ENCODE assay signal across 14 cellular contexts in genomic region chr4:58553679-58554078, GRCh38.
DNase-seq lines count a peak whose midpoint lies in the region; ATAC-seq and TF ChIP-seq lines count a peak whose summit lies in the region.
"Had no signal": no experiment of that assay in that cellular context is flagged by ENCODE, and none has a peak within 500 bp of the region (broad histone marks: within the 10 kb centered on the region; RNA-seq: fewer than 3 reads in every experiment).

No MANE protein-coding gene starts in this region.

- DNase-seq in GM23338 (ENCODE audit: low spot score): no peak
- DNase-seq in PC-3: peak; percentile 71
- no peak for DNase-seq in type B pancreatic cell (ENCODE audit: extremely low spot score, unreplicated experiment)
- no peak for DNase-seq in amniotic stem cell (lab: John Stamatoyannopoulos, UW)
- no peak for DNase-seq in DMS 273 treated with DMSO at 0.1 percent for 48 hours (lab: John Stamatoyannopoulos, UW)
- no peak for DNase-seq in ecto neural progenitor cell (ENCODE audit: low spot score)
- DNase-seq: C1 segment of cervical spinal cord; Calu3; CD4-positive, alpha-beta T cell; DMS79; GOT3; H9 had no signal

- H3K36me3 ChIP-seq in GM23338 (ENCODE audit: insufficient read depth) (no peaks in the 10 kb centered on the region), PC-3 (ENCODE audit: low read depth, low read length) (no peaks in the 10 kb centered on the region)

- no peak overlapping the region for H3K9ac ChIP-seq in PC-3 (ENCODE audit: low read length)

- H3K36me3 Mint-ChIP-seq in GM23338 (ENCODE audit: low read depth) (no peaks in the 10 kb centered on the region), type B pancreatic cell (no peaks in the 10 kb centered on the region)

- H3K4me3 Mint-ChIP-seq in GM23338: no peak overlapping the region
- peak overlapping the region; percentile 56 for H3K4me3 Mint-ChIP-seq in type B pancreatic cell
- H3K4me3 Mint-ChIP-seq: B cell; CD4-positive, alpha-beta T cell; H9 had no signal

- H3K4me1 ChIP-seq in GM23338 (ENCODE audit: insufficient read depth): peaks cover 3% of the 10 kb centered on the region; the same call in 1 of the 2 replicates
- 0 out of 2 replicates have a peak, but pooled peaks cover 10% of the 10 kb centered on the region for H3K4me1 ChIP-seq in PC-3 (ENCODE audit: insufficient read depth, low read length)

- H3F3A ChIP-seq in GM23338 (replicated peaks; ENCODE audit: low read depth) (no peaks in the 10 kb centered on the region), PC-3 (ENCODE audit: low read length, unreplicated experiment) (no peaks in the 10 kb centered on the region)

- CTCF ChIA-PET in PC-3 (lab: Charles Lee): no interaction called here

- no peak for TF ChIP-seq CTCF in GM23338 (conservative IDR thresholded peaks at IDR 0.05; ENCODE audit: low read depth in 2 of 2)
- no peak for TF ChIP-seq CTCF in PC-3 (conservative IDR thresholded peaks at IDR 0.05; ENCODE audit: low read depth, low read length)
- TF ChIP-seq CTCF in type B pancreatic cell (conservative IDR thresholded peaks at IDR 0.05): no peak

- H3K27me3 Mint-ChIP-seq in GM23338 (ENCODE audit: insufficient read depth, low read depth, poor library complexity): no peaks in the 10 kb centered on the region
- H3K27me3 Mint-ChIP-seq in type B pancreatic cell: no peaks in the 10 kb centered on the region
- H3K27me3 Mint-ChIP-seq: B cell; CD4-positive, alpha-beta T cell had no signal

- H3K4me1 Mint-ChIP-seq in GM23338 (peaks cover 8% of the 10 kb centered on the region; the same call in 2 of the 3 replicates), type B pancreatic cell (ENCODE audit: unreplicated experiment) (no peaks in the 10 kb centered on the region)
- H3K4me1 Mint-ChIP-seq: B cell had no signal

- H2AFZ ChIP-seq in GM23338 (no peak overlapping the region), PC-3 (ENCODE audit: low read length) (no peak overlapping the region)

- no peaks in the 10 kb centered on the region for H3K9me2 ChIP-seq in GM23338 (ENCODE audit: insufficient read depth)
- H3K9me2 ChIP-seq in PC-3 (replicated peaks; ENCODE audit: low read length): no peaks in the 10 kb centered on the region

- POLR2A ChIA-PET in PC-3 (lab: Charles Lee; ENCODE audit: unreplicated experiment): interaction anchor here (0.7 kb wide), 1 partner anchor 1102 kb away, joined by 4 read pairs; no protein-coding TSS in a partner anchor

- H3K27me3 ChIP-seq in GM23338 (ENCODE audit: insufficient read depth) (no peaks in the 10 kb centered on the region), PC-3 (ENCODE audit: low read length) (no peaks in the 10 kb centered on the region)

- H3K9me3 Mint-ChIP-seq in GM23338 (no peaks in the 10 kb centered on the region), type B pancreatic cell (peaks cover 4% of the 10 kb centered on the region)
- H3K9me3 Mint-ChIP-seq: H9 had no signal

- H3K4me3 ChIP-seq in GM23338: no peak overlapping the region
- H3K4me3 ChIP-seq in PC-3 (ENCODE audit: low read length): no peak overlapping the region

- no peaks in the 10 kb centered on the region for H3K79me2 ChIP-seq in GM23338 (replicated peaks; ENCODE audit: insufficient read depth)
- no peaks in the 10 kb centered on the region for H3K79me2 ChIP-seq in PC-3 (ENCODE audit: low read length)

- H3K27ac Mint-ChIP-seq in GM23338 (peak overlapping the region; percentile 16; the same call in 1 of the 2 replicates), type B pancreatic cell (peak overlapping the region; percentile 95)
- H3K27ac Mint-ChIP-seq: B cell; CD4-positive, alpha-beta T cell; H9 had no signal

- no peak overlapping the region for H3K4me2 ChIP-seq in GM23338
- 0 out of 2 replicates have a peak overlapping the region, but pooled peaks have one; percentile 3 for H3K4me2 ChIP-seq in PC-3 (ENCODE audit: low read length)

- ATAC-seq in GM23338 (no peak), PC-3 (peak; percentile 86), esophagus mucosa (peak; percentile 25)

- intact Hi-C loops in PC-3 (cut with micrococcal nuclease): no loop called here

- H3K9me3 ChIP-seq in PC-3 (ENCODE audit: low read length): no peaks in the 10 kb centered on the region

- no TSS peak for BruUV-seq in PC-3 (replicated peaks; lab: Mats Ljungman, UMichigan)

- H3K27ac ChIP-seq in GM23338 (ENCODE audit: low read depth) (no peak overlapping the region), PC-3 (ENCODE audit: low read length) (no peak overlapping the region)

- H4K20me1 ChIP-seq in GM23338 (replicated peaks; ENCODE audit: insufficient read depth) (no peaks in the 10 kb centered on the region), PC-3 (ENCODE audit: low read length) (no peaks in the 10 kb centered on the region)

TF ChIP-seq in GM23338, 12 proteins besides CTCF, POLR2A, EP300 and RAD21:
- TF ChIP-seq JUNB (IDR thresholded peaks at IDR 0.05; ENCODE audit: unreplicated experiment) (no peak), EZH2 (IDR thresholded peaks at IDR 0.05; ENCODE audit: low read depth, unreplicated experiment) (no peak)
- TF ChIP-seq, protein P1, sequence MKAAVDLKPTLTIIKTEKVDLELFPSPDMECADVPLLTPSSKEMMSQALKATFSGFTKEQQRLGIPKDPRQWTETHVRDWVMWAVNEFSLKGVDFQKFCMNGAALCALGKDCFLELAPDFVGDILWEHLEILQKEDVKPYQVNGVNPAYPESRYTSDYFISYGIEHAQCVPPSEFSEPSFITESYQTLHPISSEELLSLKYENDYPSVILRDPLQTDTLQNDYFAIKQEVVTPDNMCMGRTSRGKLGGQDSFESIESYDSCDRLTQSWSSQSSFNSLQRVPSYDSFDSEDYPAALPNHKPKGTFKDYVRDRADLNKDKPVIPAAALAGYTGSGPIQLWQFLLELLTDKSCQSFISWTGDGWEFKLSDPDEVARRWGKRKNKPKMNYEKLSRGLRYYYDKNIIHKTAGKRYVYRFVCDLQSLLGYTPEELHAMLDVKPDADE (IDR thresholded peaks at IDR 0.05): no peak
- TF ChIP-seq, protein P2, sequence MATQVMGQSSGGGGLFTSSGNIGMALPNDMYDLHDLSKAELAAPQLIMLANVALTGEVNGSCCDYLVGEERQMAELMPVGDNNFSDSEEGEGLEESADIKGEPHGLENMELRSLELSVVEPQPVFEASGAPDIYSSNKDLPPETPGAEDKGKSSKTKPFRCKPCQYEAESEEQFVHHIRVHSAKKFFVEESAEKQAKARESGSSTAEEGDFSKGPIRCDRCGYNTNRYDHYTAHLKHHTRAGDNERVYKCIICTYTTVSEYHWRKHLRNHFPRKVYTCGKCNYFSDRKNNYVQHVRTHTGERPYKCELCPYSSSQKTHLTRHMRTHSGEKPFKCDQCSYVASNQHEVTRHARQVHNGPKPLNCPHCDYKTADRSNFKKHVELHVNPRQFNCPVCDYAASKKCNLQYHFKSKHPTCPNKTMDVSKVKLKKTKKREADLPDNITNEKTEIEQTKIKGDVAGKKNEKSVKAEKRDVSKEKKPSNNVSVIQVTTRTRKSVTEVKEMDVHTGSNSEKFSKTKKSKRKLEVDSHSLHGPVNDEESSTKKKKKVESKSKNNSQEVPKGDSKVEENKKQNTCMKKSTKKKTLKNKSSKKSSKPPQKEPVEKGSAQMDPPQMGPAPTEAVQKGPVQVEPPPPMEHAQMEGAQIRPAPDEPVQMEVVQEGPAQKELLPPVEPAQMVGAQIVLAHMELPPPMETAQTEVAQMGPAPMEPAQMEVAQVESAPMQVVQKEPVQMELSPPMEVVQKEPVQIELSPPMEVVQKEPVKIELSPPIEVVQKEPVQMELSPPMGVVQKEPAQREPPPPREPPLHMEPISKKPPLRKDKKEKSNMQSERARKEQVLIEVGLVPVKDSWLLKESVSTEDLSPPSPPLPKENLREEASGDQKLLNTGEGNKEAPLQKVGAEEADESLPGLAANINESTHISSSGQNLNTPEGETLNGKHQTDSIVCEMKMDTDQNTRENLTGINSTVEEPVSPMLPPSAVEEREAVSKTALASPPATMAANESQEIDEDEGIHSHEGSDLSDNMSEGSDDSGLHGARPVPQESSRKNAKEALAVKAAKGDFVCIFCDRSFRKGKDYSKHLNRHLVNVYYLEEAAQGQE (IDR thresholded peaks at IDR 0.05; ENCODE audit: unreplicated experiment): no peak
